8 cellular contexts compared by ENCODE assay signal in the genomic region with DNA sequence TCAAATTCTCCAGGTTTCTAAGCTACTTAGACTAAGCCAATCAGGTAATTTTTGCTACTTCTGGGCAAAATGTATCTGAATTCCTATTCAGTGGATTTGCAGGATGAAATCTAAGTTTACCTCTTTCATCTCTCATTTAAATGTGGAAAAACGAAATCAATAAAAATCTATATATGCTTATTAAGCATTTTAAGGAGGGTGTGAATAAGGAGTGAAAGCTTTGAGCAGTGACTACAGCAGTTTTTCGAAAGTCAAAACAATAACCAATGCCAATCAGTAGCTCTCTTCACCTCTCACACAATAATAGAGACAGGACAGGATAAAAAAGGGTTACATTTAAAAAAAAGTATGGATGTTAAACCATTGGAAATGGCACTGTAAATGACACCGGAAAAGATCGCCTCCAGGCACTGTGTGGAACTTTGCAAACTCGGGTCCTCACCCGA. TPM values are rescaled to one million over a fixed set of nuclear protein-coding genes. Genes with fewer than 3 reads are reported as not detected.
DNase-seq lines count a peak whose midpoint lies in the region; ATAC-seq, FAIRE-seq and TF ChIP-seq lines count a peak whose summit lies in the region.

No MANE protein-coding gene starts in this region.

- H3F3A ChIP-seq in neural cell (ENCODE audit: insufficient read depth, low read length, poor library complexity, severe bottlenecking), result no peaks in the 10 kb centered on the region

- no peaks in the 10 kb centered on the region for H3K9me3 ChIP-seq in neural cell (ENCODE audit: low read length)

- FAIRE-seq in RCC 7860 (lab: Jason Lieb, UNC), result no peak

- H3K9me3 Mint-ChIP-seq in T-helper 2 cell treated with Interferon-gamma antibody and Interleukin-4, amounts not matched to agents 5 μg/mL and 100 μg/mL, for 36 hours, result no peaks in the 10 kb centered on the region
- H3K9me3 Mint-ChIP-seq in central memory CD8-positive, alpha-beta T cell, result no peaks in the 10 kb centered on the region

- no peak overlapping the region for H3K9ac ChIP-seq in neural cell (ENCODE audit: low read length)

- peak overlapping the region; percentile 62 for H3K4me2 ChIP-seq in neural cell (ENCODE audit: low read length)

- no peak for DNase-seq in T-helper 2 cell treated with Interferon-gamma antibody and Interleukin-4, amounts not matched to agents 5 μg/mL and 100 μg/mL, for 36 hours (ENCODE audit: low spot score)
- DNase-seq in T-helper 2 cell (no peak), RCC 7860 (ENCODE audit: low spot score) (no peak), DMS153 (lab: John Stamatoyannopoulos, UW) (no peak), NCI-H146 (lab: John Stamatoyannopoulos, UW) (no peak)
- no peak for DNase-seq in central memory CD8-positive, alpha-beta T cell (ENCODE audit: low spot score in 2 of 2)

- peak; percentile 4 for ATAC-seq in HG03460 (IDR thresholded peaks at IDR 0.05; ENCODE audit: unreplicated experiment)
- ATAC-seq in central memory CD8-positive, alpha-beta T cell (replicated peaks; ENCODE audit: extremely low read depth, poor library complexity, severe bottlenecking), result no peak

- H2AFZ ChIP-seq in neural cell (ENCODE audit: low read depth, low read length), result no peak overlapping the region

- H3K27ac Mint-ChIP-seq in T-helper 2 cell treated with Interferon-gamma antibody and Interleukin-4, amounts not matched to agents 5 μg/mL and 100 μg/mL, for 36 hours, result peak overlapping the region; percentile 82
- H3K27ac Mint-ChIP-seq in central memory CD8-positive, alpha-beta T cell (ENCODE audit: low read depth), result peak overlapping the region; percentile 80

- TF ChIP-seq EP300 in neural cell (conservative IDR thresholded peaks at IDR 0.05; ENCODE audit: poor library complexity, severe bottlenecking), result no peak

- H3K4me3 ChIP-seq in neural cell (ENCODE audit: low read length), result peak overlapping the region; percentile 90

- no peaks in the 10 kb centered on the region for H3K36me3 ChIP-seq in neural cell (ENCODE audit: insufficient read depth, low read length)

- TF ChIP-seq CTCF in neural cell (IDR thresholded peaks at IDR 0.05; ENCODE audit: poor library complexity, severe bottlenecking), result peak; percentile 27

- H3K9me2 ChIP-seq in neural cell (ENCODE audit: insufficient read depth, low read length), result no peaks in the 10 kb centered on the region

- peak overlapping the region; percentile 94 for H3K4me3 Mint-ChIP-seq in T-helper 2 cell treated with Interferon-gamma antibody and Interleukin-4, amounts not matched to agents 5 μg/mL and 100 μg/mL, for 36 hours
- H3K4me3 Mint-ChIP-seq in central memory CD8-positive, alpha-beta T cell, result peak overlapping the region; percentile 77

- H3K4me1 Mint-ChIP-seq in T-helper 2 cell treated with Interferon-gamma antibody and Interleukin-4, amounts not matched to agents 5 μg/mL and 100 μg/mL, for 36 hours (ENCODE audit: low read depth), result peaks cover 23% of the 10 kb centered on the region
- H3K4me1 Mint-ChIP-seq in central memory CD8-positive, alpha-beta T cell, result peaks cover 22% of the 10 kb centered on the region

- H3K27ac ChIP-seq in neural cell (ENCODE audit: low read length), result no peak overlapping the region

- H4K20me1 ChIP-seq in neural cell (ENCODE audit: insufficient read depth), result no peaks in the 10 kb centered on the region

- no peaks in the 10 kb centered on the region for H3K27me3 ChIP-seq in neural cell (ENCODE audit: insufficient read depth, low read depth, low read length)

- no peak for TF ChIP-seq RAD21 in neural cell (conservative IDR thresholded peaks at IDR 0.05)

- no peaks in the 10 kb centered on the region for H3K27me3 Mint-ChIP-seq in T-helper 2 cell treated with Interferon-gamma antibody and Interleukin-4, amounts not matched to agents 5 μg/mL and 100 μg/mL, for 36 hours (ENCODE audit: low read depth)
- peaks cover 14% of the 10 kb centered on the region for H3K27me3 Mint-ChIP-seq in central memory CD8-positive, alpha-beta T cell

- no peaks in the 10 kb centered on the region for H3K36me3 Mint-ChIP-seq in T-helper 2 cell treated with Interferon-gamma antibody and Interleukin-4, amounts not matched to agents 5 μg/mL and 100 μg/mL, for 36 hours (ENCODE audit: low read depth)
- H3K36me3 Mint-ChIP-seq in central memory CD8-positive, alpha-beta T cell (ENCODE audit: insufficient read depth), result peaks cover 2% of the 10 kb centered on the region

- H3K79me2 ChIP-seq in neural cell (replicated peaks; ENCODE audit: insufficient read depth, low read length), result no peaks in the 10 kb centered on the region

TF ChIP-seq in neural cell, 6 proteins besides CTCF, POLR2A, EP300 and RAD21:
- no peak for TF ChIP-seq SMC3 (conservative IDR thresholded peaks at IDR 0.05; ENCODE audit: poor library complexity)
- no peak for TF ChIP-seq POLR2AphosphoS5 (IDR thresholded peaks at IDR 0.05)
- TF ChIP-seq, protein P1, sequence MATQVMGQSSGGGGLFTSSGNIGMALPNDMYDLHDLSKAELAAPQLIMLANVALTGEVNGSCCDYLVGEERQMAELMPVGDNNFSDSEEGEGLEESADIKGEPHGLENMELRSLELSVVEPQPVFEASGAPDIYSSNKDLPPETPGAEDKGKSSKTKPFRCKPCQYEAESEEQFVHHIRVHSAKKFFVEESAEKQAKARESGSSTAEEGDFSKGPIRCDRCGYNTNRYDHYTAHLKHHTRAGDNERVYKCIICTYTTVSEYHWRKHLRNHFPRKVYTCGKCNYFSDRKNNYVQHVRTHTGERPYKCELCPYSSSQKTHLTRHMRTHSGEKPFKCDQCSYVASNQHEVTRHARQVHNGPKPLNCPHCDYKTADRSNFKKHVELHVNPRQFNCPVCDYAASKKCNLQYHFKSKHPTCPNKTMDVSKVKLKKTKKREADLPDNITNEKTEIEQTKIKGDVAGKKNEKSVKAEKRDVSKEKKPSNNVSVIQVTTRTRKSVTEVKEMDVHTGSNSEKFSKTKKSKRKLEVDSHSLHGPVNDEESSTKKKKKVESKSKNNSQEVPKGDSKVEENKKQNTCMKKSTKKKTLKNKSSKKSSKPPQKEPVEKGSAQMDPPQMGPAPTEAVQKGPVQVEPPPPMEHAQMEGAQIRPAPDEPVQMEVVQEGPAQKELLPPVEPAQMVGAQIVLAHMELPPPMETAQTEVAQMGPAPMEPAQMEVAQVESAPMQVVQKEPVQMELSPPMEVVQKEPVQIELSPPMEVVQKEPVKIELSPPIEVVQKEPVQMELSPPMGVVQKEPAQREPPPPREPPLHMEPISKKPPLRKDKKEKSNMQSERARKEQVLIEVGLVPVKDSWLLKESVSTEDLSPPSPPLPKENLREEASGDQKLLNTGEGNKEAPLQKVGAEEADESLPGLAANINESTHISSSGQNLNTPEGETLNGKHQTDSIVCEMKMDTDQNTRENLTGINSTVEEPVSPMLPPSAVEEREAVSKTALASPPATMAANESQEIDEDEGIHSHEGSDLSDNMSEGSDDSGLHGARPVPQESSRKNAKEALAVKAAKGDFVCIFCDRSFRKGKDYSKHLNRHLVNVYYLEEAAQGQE (IDR thresholded peaks at IDR 0.05; ENCODE audit: borderline replicate concordance), result no peak

RNA-seq across cellular contexts. Expression of a gene that starts 0.5 kb away (rescaled TPM):
- polyA plus RNA-seq in neural cell, result 16.1 and 16.4 TPM in 2 replicates
- polyA minus RNA-seq in neural cell, result 17.8 and 27.1 TPM in 2 replicates
